9 cellular contexts compared by ENCODE assay signal in genomic region chr19:49224856-49225255, GRCh38.
DNase-seq lines count a peak whose midpoint lies in the region; ATAC-seq and TF ChIP-seq lines count a peak whose summit lies in the region.
"Had no signal": no experiment of that assay in that cellular context is flagged by ENCODE, and none has a peak within 500 bp of the region (broad histone marks: within the 10 kb centered on the region; RNA-seq: fewer than 3 reads in every experiment).

No MANE protein-coding gene starts in this region.

- no peak overlapping the region for H3K4me3 ChIP-seq in Loucy (ENCODE audit: low read length, poor library complexity, severe bottlenecking)
- H3K4me3 ChIP-seq in CD8-positive, alpha-beta memory T cell (ENCODE audit: low read length), result no peak overlapping the region

- no peaks in the 10 kb centered on the region for H3K9me3 Mint-ChIP-seq in naive B cell
- no peaks in the 10 kb centered on the region for H3K9me3 Mint-ChIP-seq in CD8-positive, alpha-beta memory T cell

- H2AFZ ChIP-seq in Loucy (ENCODE audit: low read length), result peak overlapping the region; percentile 86

- H3K27ac Mint-ChIP-seq in naive B cell, result no peak overlapping the region
- H3K27ac Mint-ChIP-seq in CD8-positive, alpha-beta memory T cell, result no peak overlapping the region

- POLR2A ChIA-PET in CD8-positive, alpha-beta memory T cell (lab: Charles Lee), result interaction anchor here (0.6 kb wide), 1 partner anchor 81 kb away, joined by 3 read pairs; no protein-coding TSS in a partner anchor

- CTCF ChIA-PET in CD8-positive, alpha-beta memory T cell (lab: Charles Lee), result interaction anchor here (0.9 to 1.5 kb wide), 5 partner anchors 11 to 282 kb away, joined by 3 to 4 read pairs (median 3); no protein-coding TSS in a partner anchor

- peaks cover 6 to 18% (median 8%) of the 10 kb centered on the region in 3 donors for H3K4me1 Mint-ChIP-seq in naive B cell
- peaks cover 4 to 6% (median 5%) of the 10 kb centered on the region in 3 donors for H3K4me1 Mint-ChIP-seq in CD8-positive, alpha-beta memory T cell

- no peak overlapping the region for H3K9ac ChIP-seq in Loucy (ENCODE audit: low read depth, low read length, poor library complexity, severe bottlenecking)

- no peaks in the 10 kb centered on the region for H3K36me3 ChIP-seq in Loucy (ENCODE audit: insufficient read depth, low read length)
- no peaks in the 10 kb centered on the region for H3K36me3 ChIP-seq in CD8-positive, alpha-beta memory T cell (ENCODE audit: insufficient read depth, low read length)

- DNase-seq in NCI-H510A treated with DMSO at 0.1 percent for 48 hours (lab: John Stamatoyannopoulos, UW) (peak; percentile 55), NCI-H510A (lab: John Stamatoyannopoulos, UW) (no peak), RKO (ENCODE audit: low spot score) (peak; percentile 87), dermis microvascular lymphatic vessel endothelial cell (ENCODE audit: low read depth in 2 of 2) (peak; percentile 80 to 87), naive B cell (peak; percentile 15)
- no peak for DNase-seq in CD8-positive, alpha-beta memory T cell

- H3K4me1 ChIP-seq in Loucy (ENCODE audit: insufficient read depth, low read length, poor library complexity, severe bottlenecking), result no peaks in the 10 kb centered on the region
- H3K4me1 ChIP-seq in CD8-positive, alpha-beta memory T cell (ENCODE audit: insufficient read depth, low read length), result no peaks in the 10 kb centered on the region

- no peaks in the 10 kb centered on the region for H3K36me3 Mint-ChIP-seq in naive B cell
- H3K36me3 Mint-ChIP-seq in CD8-positive, alpha-beta memory T cell, result no peaks in the 10 kb centered on the region

- no peaks in the 10 kb centered on the region for H4K20me1 ChIP-seq in Loucy (ENCODE audit: insufficient read depth, low read length, poor library complexity, severe bottlenecking)

- H3K79me2 ChIP-seq in Loucy (ENCODE audit: insufficient read depth, low read length), result no peaks in the 10 kb centered on the region

- H3K27ac ChIP-seq in CD8-positive, alpha-beta memory T cell (ENCODE audit: low read depth, low read length), result no peak overlapping the region
- H3K27ac ChIP-seq: C4-2B had no signal

- H3K27me3 Mint-ChIP-seq in naive B cell, result peaks cover 0 to 11% (median 5%) of the 10 kb centered on the region in 3 donors
- H3K27me3 Mint-ChIP-seq in CD8-positive, alpha-beta memory T cell, result peaks cover 3 to 17% of the 10 kb centered on the region in 2 donors

- H3K9me2 ChIP-seq in Loucy (replicated peaks; ENCODE audit: low read depth, low read length), result no peaks in the 10 kb centered on the region

- H3K27me3 ChIP-seq in Loucy (ENCODE audit: insufficient read depth, low read length, poor library complexity, severe bottlenecking), result no peaks in the 10 kb centered on the region
- peaks cover 4% of the 10 kb centered on the region for H3K27me3 ChIP-seq in CD8-positive, alpha-beta memory T cell (ENCODE audit: insufficient read depth, low read length, poor library complexity, severe bottlenecking)

- no peaks in the 10 kb centered on the region for H3K9me3 ChIP-seq in Loucy (ENCODE audit: insufficient read depth, low read depth, low read length)
- no peaks in the 10 kb centered on the region for H3K9me3 ChIP-seq in CD8-positive, alpha-beta memory T cell (ENCODE audit: low read length)

- H3K4me2 ChIP-seq in Loucy (ENCODE audit: low read depth, low read length, poor library complexity, severe bottlenecking), result no peak overlapping the region

- no peak overlapping the region for H3K4me3 Mint-ChIP-seq in naive B cell
- no peak overlapping the region for H3K4me3 Mint-ChIP-seq in CD8-positive, alpha-beta memory T cell

- H3F3A ChIP-seq in Loucy (ENCODE audit: low read depth), result no peaks in the 10 kb centered on the region

- ATAC-seq in naive B cell (ENCODE audit: low read depth in 2 of 2) (peak; percentile 49 to 51), HG02981 (IDR thresholded peaks at IDR 0.05; ENCODE audit: unreplicated experiment) (no peak)

- TF ChIP-seq CTCF in Loucy (conservative IDR thresholded peaks at IDR 0.05; ENCODE audit: low read length), result peak; percentile 71

Comparison
In these comparisons a context has a peak if more than half of its experiments do, and no peak if none do; other contexts are left out.
1. DNase-seq: peak in NCI-H510A treated with DMSO at 0.1 percent for 48 hours (single experiment), RKO (single experiment), dermis microvascular lymphatic vessel endothelial cell (2 of 2) and naive B cell (single experiment); none in NCI-H510A (single experiment) and CD8-positive, alpha-beta memory T cell (0 of 5).